23 cellular contexts compared by ENCODE assay signal in the genomic region with DNA sequence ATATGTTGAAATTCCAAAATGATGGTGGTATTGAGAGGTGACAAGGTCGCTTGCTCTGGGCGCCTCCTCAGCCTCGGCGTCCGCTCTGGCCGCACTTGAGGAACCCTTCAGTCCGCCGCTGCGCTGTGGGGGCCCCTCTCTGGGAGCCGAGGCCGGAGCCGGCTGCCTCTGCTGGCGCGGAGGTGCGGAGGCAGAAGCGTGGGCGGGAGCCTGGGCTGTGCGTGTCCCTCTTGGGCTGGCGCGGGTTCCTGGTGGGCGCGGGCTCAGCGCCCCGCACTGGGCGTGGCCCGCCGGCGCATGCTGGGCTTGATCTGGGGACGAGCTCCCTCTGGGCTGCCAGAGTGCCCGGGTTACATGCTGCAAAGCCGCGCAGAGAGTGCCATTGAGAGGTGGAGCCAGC. TPM values are rescaled to one million over a fixed set of nuclear protein-coding genes. Genes with fewer than 3 reads are reported as not detected.
DNase-seq lines count a peak whose midpoint lies in the region; ATAC-seq, FAIRE-seq and TF ChIP-seq lines count a peak whose summit lies in the region.
"Had no signal": no experiment of that assay in that cellular context is flagged by ENCODE, and none has a peak within 500 bp of the region (broad histone marks: within the 10 kb centered on the region; RNA-seq: fewer than 3 reads in every experiment).

No MANE protein-coding gene starts in this region.

- H3K4me3 ChIP-seq in DND-41 (ENCODE audit: low read depth in 1 of 2, low read length in 2 of 2) (peak overlapping the region in 1 of 2 experiments; percentile 59; a peak in 2 of 4 replicates), K562 (no peak overlapping the region), testis (peak overlapping the region; percentile 22 to 49), colonic mucosa (no peak overlapping the region)
- H3K4me3 ChIP-seq: GM23248 had no signal

- H2AFZ ChIP-seq in DND-41 (ENCODE audit: low read depth, low read length): no peak overlapping the region; the same call in 1 of the 2 replicates
- H2AFZ ChIP-seq in K562 (ENCODE audit: low read depth, low read length): no peak overlapping the region
- H2AFZ ChIP-seq: GM23248 had no signal

- peaks cover 71% of the 10 kb centered on the region for H3K4me1 ChIP-seq in DND-41 (ENCODE audit: insufficient read depth, low read length)
- H3K4me1 ChIP-seq in K562 (replicated peaks in 1 of 2; ENCODE audit: control insufficient read depth in 2 of 2, insufficient read depth in 2 of 2, low read length in 2 of 2): peaks cover 0 to 5% of the 10 kb centered on the region in 2 experiments; a peak in 2 of 5 replicates
- H3K4me1 ChIP-seq in testis: peaks cover 14% of the 10 kb centered on the region
- H3K4me1 ChIP-seq in colonic mucosa: no peaks in the 10 kb centered on the region

- no peaks in the 10 kb centered on the region for H3K9me1 ChIP-seq in K562 (ENCODE audit: control insufficient read depth, insufficient read depth, low read length)

- H3K79me2 ChIP-seq in DND-41 (ENCODE audit: insufficient read depth, low read length) (peaks cover 13% of the 10 kb centered on the region), K562 (ENCODE audit: control insufficient read depth, insufficient read depth, low read length) (no peaks in the 10 kb centered on the region)

- no peaks in the 10 kb centered on the region for H3K9me3 Mint-ChIP-seq in stimulated activated naive CD8-positive, alpha-beta T cell treated with anti-CD3 and anti-CD28 coated beads, Interleukin-15, amount 100 ng/mL, for 72 hours
- H3K9me3 Mint-ChIP-seq in activated T-cell treated with anti-CD3 and anti-CD28 coated beads, Interleukin-2, amount 50 U/mL, for 4 hours: no peaks in the 10 kb centered on the region
- H3K9me3 Mint-ChIP-seq: CD4-positive, alpha-beta memory T cell had no signal

- no peaks in the 10 kb centered on the region for H3K27me3 ChIP-seq in DND-41 (ENCODE audit: insufficient read depth, low read length, poor library complexity)
- H3K27me3 ChIP-seq in K562 (ENCODE audit: control insufficient read depth in 2 of 2, insufficient read depth in 2 of 2, low read length in 2 of 2): peaks cover 0 to 14% of the 10 kb centered on the region in 2 experiments; a peak in 1 of 5 replicates
- H3K27me3 ChIP-seq in testis: no peaks in the 10 kb centered on the region
- H3K27me3 ChIP-seq in colonic mucosa: no peaks in the 10 kb centered on the region

- H3K4me1 Mint-ChIP-seq in stimulated activated naive CD8-positive, alpha-beta T cell treated with anti-CD3 and anti-CD28 coated beads, Interleukin-15, amount 100 ng/mL, for 72 hours: peaks cover 10% of the 10 kb centered on the region
- H3K4me1 Mint-ChIP-seq in activated T-cell treated with anti-CD3 and anti-CD28 coated beads, Interleukin-2, amount 50 U/mL, for 4 hours (ENCODE audit: low read depth): peaks cover 15% of the 10 kb centered on the region

- intact Hi-C loops in K562 (cut with micrococcal nuclease): no loop called here
- intact Hi-C loops in testis (cut with DNase I; ENCODE audit: low total_unique reads): no loop called here
- intact Hi-C loops in colonic mucosa (cut with DNase I): loop anchor here (10.0 kb wide), 1 partner anchor 61 kb away; no protein-coding TSS in a partner anchor

- no peak overlapping the region for H3K4me3 Mint-ChIP-seq in stimulated activated naive CD8-positive, alpha-beta T cell treated with anti-CD3 and anti-CD28 coated beads, Interleukin-15, amount 100 ng/mL, for 72 hours
- H3K4me3 Mint-ChIP-seq in activated T-cell treated with anti-CD3 and anti-CD28 coated beads, Interleukin-2, amount 50 U/mL, for 4 hours: no peak overlapping the region

- no peak for TF ChIP-seq EP300 in K562 (IDR thresholded peaks at IDR 0.05; ENCODE audit: low read length)

- no peak for FAIRE-seq in K562 (lab: Jason Lieb, UNC)
- FAIRE-seq: G401.6, GM12892, GM19239, H1 had no signal

- DNase-seq in stimulated activated naive CD8-positive, alpha-beta T cell treated with anti-CD3 and anti-CD28 coated beads, Interleukin-15, amount 100 ng/mL, for 72 hours: no peak
- DNase-seq in stimulated activated naive CD8-positive, alpha-beta T cell treated with anti-CD3 and anti-CD28 coated beads, Interleukin-15, Interleukin-2, amounts not matched to agents 100 U/mL and 50 U/mL, for 24 hours: no peak
- DNase-seq in DND-41 (no peak), K562 (ENCODE audit: extremely low read depth in 1 of 4, low spot score in 3 of 4) (no peak), testis (peak; percentile 29), amygdala (lab: John Stamatoyannopoulos, UW) (no peak), colonic mucosa (no peak)
- DNase-seq in activated T-cell treated with anti-CD3 and anti-CD28 coated beads, Interleukin-2, amount 50 U/mL, for 4 hours: no peak
- DNase-seq: Calu3; CD4-positive, alpha-beta memory T cell; COR-L47; DMS53; DMS79 treated with DMSO at 0.1 percent for 48 hours; GM23248; H7; HCEC 1CT had no signal

- in situ Hi-C loops in K562 (cut with MboI): no loop called here

- TF ChIP-seq POLR2A in K562 (conservative IDR thresholded peaks at IDR 0.05) (no peak), testis (IDR thresholded peaks at IDR 0.05) (no peak)

- CTCF ChIA-PET in K562 (lab: Yijun Ruan, JAX; ENCODE audit: low intra/inter-chr PET ratio): no interaction called here

- no peaks in the 10 kb centered on the region for H3K27me3 Mint-ChIP-seq in stimulated activated naive CD8-positive, alpha-beta T cell treated with anti-CD3 and anti-CD28 coated beads, Interleukin-15, amount 100 ng/mL, for 72 hours
- peaks cover 8% of the 10 kb centered on the region for H3K27me3 Mint-ChIP-seq in activated T-cell treated with anti-CD3 and anti-CD28 coated beads, Interleukin-2, amount 50 U/mL, for 4 hours (ENCODE audit: low read depth)

- no TSS peak for BruUV-seq in K562 (replicated peaks; lab: Mats Ljungman, UMichigan)

- peak overlapping the region in 1 of 2 donors; percentile 11 for H3K27ac Mint-ChIP-seq in stimulated activated naive CD8-positive, alpha-beta T cell treated with anti-CD3 and anti-CD28 coated beads, Interleukin-15, amount 100 ng/mL, for 72 hours

- H3K9ac ChIP-seq in DND-41 (ENCODE audit: low read depth, low read length): peak overlapping the region; percentile 63
- H3K9ac ChIP-seq in K562 (ENCODE audit: insufficient read depth in 1 of 2, low read depth in 2 of 2, low read length in 2 of 2): no peak overlapping the region
- no peak overlapping the region for H3K9ac ChIP-seq in colonic mucosa (ENCODE audit: low read depth in 2 of 2, low read length in 2 of 2)
- H3K9ac ChIP-seq: GM23248 had no signal

- peak; percentile 28 for ATAC-seq in stimulated activated naive CD8-positive, alpha-beta T cell treated with anti-CD3 and anti-CD28 coated beads, Interleukin-15, amount 100 ng/mL, for 72 hours
- ATAC-seq in stimulated activated naive CD8-positive, alpha-beta T cell treated with anti-CD3 and anti-CD28 coated beads, Interleukin-15, Interleukin-2, amounts not matched to agents 100 U/mL and 50 U/mL, for 24 hours: no peak
- ATAC-seq in DND-41 (ENCODE audit: insufficient read depth, low read depth): no peak
- ATAC-seq in K562: no peak; the same call in 1 of the 3 replicates
- ATAC-seq in activated T-cell treated with anti-CD3 and anti-CD28 coated beads, Interleukin-2, amount 50 U/mL, for 4 hours: no peak

- WGBS in K562 (ENCODE audit: insufficient coverage, low coverage, missing lambda C conversion rate): 11% methylated on average over 26 of the region's 32 CpGs
- WGBS in testis, 2 donors: 82 to 100% methylated on average over 5 to 32 of the region's 32 CpGs

- TF ChIP-seq RAD21 in K562 (CRISPR knock-in tag; conservative IDR thresholded peaks at IDR 0.05 in 1 of 2, IDR thresholded peaks at IDR 0.05 in 1 of 2): no peak

- H3K4me2 ChIP-seq in DND-41 (ENCODE audit: insufficient read depth, low read length) (peak overlapping the region; percentile 66), K562 (ENCODE audit: insufficient read depth, low read length) (no peak overlapping the region)

- POLR2A ChIA-PET in K562 (lab: Yijun Ruan, JAX): no interaction called here

- no peaks in the 10 kb centered on the region for H4K20me1 ChIP-seq in DND-41 (ENCODE audit: insufficient read depth, low read length)
- no peaks in the 10 kb centered on the region for H4K20me1 ChIP-seq in K562 (replicated peaks; ENCODE audit: control insufficient read depth, insufficient read depth, low read length)

- H3K27ac ChIP-seq in DND-41 (ENCODE audit: low read length) (peak overlapping the region; percentile 97), K562 (ENCODE audit: extremely low read depth, low read depth, low read length) (no peak overlapping the region), testis (no peak overlapping the region), colonic mucosa (no peak overlapping the region)
- H3K27ac ChIP-seq: GM23248 had no signal

- no peak for TF ChIP-seq CTCF in DND-41 (IDR thresholded peaks at IDR 0.05; ENCODE audit: borderline replicate concordance, extremely low read depth, low read length, poor library complexity, severe bottlenecking)
- TF ChIP-seq CTCF in K562 (IDR thresholded peaks at IDR 0.05 in 2 of 3, conservative IDR thresholded peaks at IDR 0.05 in 1 of 3; ENCODE audit: insufficient read depth in 2 of 3, low read depth in 1 of 3, low read length in 3 of 3): no peak
- TF ChIP-seq CTCF in testis (IDR thresholded peaks at IDR 0.05): no peak
- TF ChIP-seq CTCF in colonic mucosa (IDR thresholded peaks at IDR 0.05): no peak

- no peaks in the 10 kb centered on the region for H3K36me3 Mint-ChIP-seq in activated T-cell treated with anti-CD3 and anti-CD28 coated beads, Interleukin-2, amount 50 U/mL, for 4 hours (ENCODE audit: insufficient read depth)
- H3K36me3 Mint-ChIP-seq: CD4-positive, alpha-beta memory T cell had no signal

- peaks cover 2% of the 10 kb centered on the region for H3K9me3 ChIP-seq in DND-41 (ENCODE audit: insufficient read depth, low read length, severe bottlenecking)
- no peaks in the 10 kb centered on the region for H3K9me3 ChIP-seq in K562 (replicated peaks; ENCODE audit: control insufficient read depth, insufficient read depth, low read depth, low read length)
- no peaks in the 10 kb centered on the region for H3K9me3 ChIP-seq in testis
- H3K9me3 ChIP-seq in colonic mucosa: no peaks in the 10 kb centered on the region

- H3K36me3 ChIP-seq in DND-41 (ENCODE audit: insufficient read depth, low read length) (no peaks in the 10 kb centered on the region), K562 (ENCODE audit: control insufficient read depth, insufficient read depth, low read length) (no peaks in the 10 kb centered on the region), testis (ENCODE audit: low read depth, missing control alignments) (no peaks in the 10 kb centered on the region), colonic mucosa (no peaks in the 10 kb centered on the region)

RNA-seq across cellular contexts. Expression of gene TMC3, which starts 39.8 kb away (rescaled TPM):
- not detected in 2 replicates for total RNA-seq in K562 (2011; cell fraction: chromatin; rRNA removed; ENCODE audit: low replicate concordance)
- not detected in 2 replicates for total RNA-seq in K562 (2011; cell fraction: nucleolus; rRNA removed)
- total RNA-seq in K562 (2011; cell fraction: nucleoplasm; rRNA removed): not detected in 2 replicates
- total RNA-seq in K562 (2014; rRNA removed) (not detected in 2 replicates), K562 (2014; rRNA removed; fragmentation: Illumina TruSeq; extraction: Trizol) (not detected in 2 replicates), K562 (2015; rRNA removed; fragmentation: Illumina TruSeq; extraction: Trizol) (not detected in 2 replicates), K562 (2021) (not detected in 2 replicates), testis (under 1 TPM; 0.16 to 0.31 TPM), colonic mucosa (under 1 TPM in 1 of 2 donors, not detected in 1; 0.08 TPM)
- polyA plus RNA-seq in K562 (2011; rRNA removed) (not detected in 2 replicates), K562 (2014; fragmentation: Illumina TruSeq; extraction: Trizol) (not detected in 2 replicates), K562 (2014; fragmentation: Nextera tagmentation; extraction: Ambion mirVana) (under 1 TPM; 0.01 to 0.14 TPM), K562 (2014; rRNA removed) (not detected in 2 replicates), testis (ENCODE audit: insufficient read depth, low read depth, low replicate concordance) (0.26 TPM)
- polyA plus RNA-seq in K562 (2011; cell fraction: cytosol; rRNA removed): not detected in 2 replicates
- polyA plus RNA-seq in K562 (2011; cell fraction: nucleus; rRNA removed): not detected in 2 replicates
- 0.06 and 0.14 TPM in 2 replicates for polyA plus RNA-seq in K562 (2012)
- not detected in 2 replicates for polyA minus RNA-seq in K562 (2011; rRNA and poly(A)+ RNA removed)
- polyA minus RNA-seq in K562 (2011; cell fraction: cytosol; rRNA and poly(A)+ RNA removed): not detected in 2 replicates
- polyA minus RNA-seq in K562 (2011; cell fraction: nucleus; rRNA and poly(A)+ RNA removed): not detected in 2 replicates
- total RNA-seq in activated T-cell treated with anti-CD3 and anti-CD28 coated beads, Interleukin-2, amount 50 U/mL, for 4 hours: not detected
- total RNA-seq: A172; A673; Calu3; CD4-positive, alpha-beta memory T cell; GM23248; H1; H7 had no signal
- polyA plus RNA-seq: BJ, GM23248, H1 had no signal

Comparison
In these comparisons a context has a peak if more than half of its experiments do, and no peak if none do; other contexts are left out.
1. H3K4me3 ChIP-seq: peak in testis (2 of 2); none in K562 (single experiment) and colonic mucosa (single experiment).